In genomic region chr12:113152835-113153814, GRCh38 we compare ENCODE assay signal across 9 cellular contexts. TPM values are rescaled to one million over a fixed set of nuclear protein-coding genes. Genes with fewer than 3 reads are reported as not detected.
DNase-seq lines count a peak whose midpoint lies in the region; ATAC-seq and TF ChIP-seq lines count a peak whose summit lies in the region.
"Had no signal": no experiment of that assay in that cellular context is flagged by ENCODE, and none has a peak within 500 bp of the region (broad histone marks: within the 10 kb centered on the region; RNA-seq: fewer than 3 reads in every experiment).

No MANE protein-coding gene starts in this region.

- H3K27me3 ChIP-seq in kidney epithelial cell (ENCODE audit: control insufficient read depth, insufficient read depth, low read length) = peaks cover 34% of the 10 kb centered on the region

- ATAC-seq in HG02610 (IDR thresholded peaks at IDR 0.05; ENCODE audit: unreplicated experiment) = peak; percentile 41
- ATAC-seq in activated B cell treated with CpG ODN at 0.5 μM for 24 hours (ENCODE audit: low read depth) = peak; percentile 66
- peak; percentile 80 for ATAC-seq in central memory CD8-positive, alpha-beta T cell (replicated peaks; ENCODE audit: extremely low read depth, poor library complexity, severe bottlenecking)
- no peak for ATAC-seq in HG02763 (IDR thresholded peaks at IDR 0.05; ENCODE audit: unreplicated experiment)

- no peak overlapping the region for H3K27ac Mint-ChIP-seq in activated B cell treated with CpG ODN at 0.5 μM for 24 hours
- peak overlapping the region; percentile 58 for H3K27ac Mint-ChIP-seq in central memory CD8-positive, alpha-beta T cell (ENCODE audit: low read depth)

- H3K36me3 ChIP-seq in kidney epithelial cell (ENCODE audit: control insufficient read depth, insufficient read depth, low read length) = peaks cover 2% of the 10 kb centered on the region

- peak overlapping the region; percentile 80 for H3K4me3 Mint-ChIP-seq in activated B cell treated with CpG ODN at 0.5 μM for 24 hours
- H3K4me3 Mint-ChIP-seq in central memory CD8-positive, alpha-beta T cell = peak overlapping the region; percentile 76

- no peaks in the 10 kb centered on the region for H3K9me3 Mint-ChIP-seq in activated B cell treated with CpG ODN at 0.5 μM for 24 hours
- H3K9me3 Mint-ChIP-seq in central memory CD8-positive, alpha-beta T cell = no peaks in the 10 kb centered on the region

- CTCF ChIA-PET in activated B cell treated with CpG ODN at 0.5 μM for 24 hours (lab: Charles Lee) = interaction anchor here (0.8 to 2.7 kb wide), 20 partner anchors 11 to 252 kb away, joined by 3 to 46 read pairs (median 4); partner anchors contain the start of gene RASAL1

- DNase-seq in Daoy (ENCODE audit: low read depth) = peak; percentile 91
- peak; percentile 73 for DNase-seq in NCI-H2171 treated with DMSO at 0.1 percent for 48 hours (lab: John Stamatoyannopoulos, UW)
- DNase-seq in activated B cell treated with CpG ODN at 0.5 μM for 24 hours = peak; percentile 45
- peak; percentile 31 to 41 for DNase-seq in central memory CD8-positive, alpha-beta T cell (ENCODE audit: low spot score in 2 of 2)
- DNase-seq in kidney epithelial cell (ENCODE audit: low read depth) = no peak
- peak; percentile 29 to 46 for DNase-seq in stimulated activated CD4-positive, alpha-beta T cell treated with anti-CD3 and anti-CD28 coated beads, Interleukin-12 subunit alpha, Interleukin-12 subunit beta, amount 100 ng/mL, for 24 hours (ENCODE audit: low read depth in 2 of 2)

- H3K27me3 Mint-ChIP-seq in activated B cell treated with CpG ODN at 0.5 μM for 24 hours = peaks cover 8% of the 10 kb centered on the region
- H3K27me3 Mint-ChIP-seq in central memory CD8-positive, alpha-beta T cell = peaks cover 23% of the 10 kb centered on the region

- TF ChIP-seq CTCF in activated B cell treated with CpG ODN at 0.5 μM for 24 hours (IDR thresholded peaks at IDR 0.05) (no peak), kidney epithelial cell (IDR thresholded peaks at IDR 0.05; ENCODE audit: insufficient read depth, low read length, poor library complexity, severe bottlenecking) (peak; percentile 61)

- POLR2A ChIA-PET in activated B cell treated with CpG ODN at 0.5 μM for 24 hours (lab: Charles Lee) = interaction anchor here (0.8 to 2.7 kb wide), 15 partner anchors 10 to 175 kb away, joined by 3 to 14 read pairs (median 4); partner anchors contain the start of genes DDX54, OAS2, RASAL1 and RITA1

- peak overlapping the region; percentile 26 for H3K4me3 ChIP-seq in kidney epithelial cell (ENCODE audit: low read depth, low read length)

- intact Hi-C loops in activated B cell treated with CpG ODN at 0.5 μM for 24 hours (cut with micrococcal nuclease) = loop anchor here (1.0 to 2.0 kb wide), 4 partner anchors 11 to 105 kb away; no protein-coding TSS in a partner anchor

- H3K4me1 Mint-ChIP-seq in activated B cell treated with CpG ODN at 0.5 μM for 24 hours = peaks cover 24% of the 10 kb centered on the region
- peaks cover 18% of the 10 kb centered on the region for H3K4me1 Mint-ChIP-seq in central memory CD8-positive, alpha-beta T cell

- peaks cover 17% of the 10 kb centered on the region for H3K36me3 Mint-ChIP-seq in activated B cell treated with CpG ODN at 0.5 μM for 24 hours (ENCODE audit: low read depth)
- peaks cover 8% of the 10 kb centered on the region for H3K36me3 Mint-ChIP-seq in central memory CD8-positive, alpha-beta T cell (ENCODE audit: insufficient read depth)

RNA-seq across cellular contexts. Expression of gene CFAP73, which starts 3.6 kb away (rescaled TPM):
- total RNA-seq in Daoy (2014; rRNA removed; shearing (Covaris generic)) = not detected in 2 replicates
- 0.88 and 1.1 TPM in 2 replicates for total RNA-seq in activated B cell treated with CpG ODN at 0.5 μM for 24 hours
- not detected in 2 replicates for total RNA-seq in kidney epithelial cell
- total RNA-seq: glomerular endothelial cell had no signal

RNA-seq across cellular contexts. Expression of gene RASAL1, which starts 17.6 kb away (rescaled TPM):
- 0.06 TPM in 1 of 2 replicates, not detected in the other for total RNA-seq in Daoy (2014; rRNA removed; shearing (Covaris generic))
- total RNA-seq in activated B cell treated with CpG ODN at 0.5 μM for 24 hours (4.9 and 7.1 TPM in 2 replicates), kidney epithelial cell (1.1 and 1.8 TPM in 2 replicates)
- total RNA-seq: glomerular endothelial cell had no signal

RNA-seq across cellular contexts. Expression of gene DDX54, which starts 32.2 kb away (rescaled TPM):
- total RNA-seq in Daoy (2014; rRNA removed; shearing (Covaris generic)) = 60.1 and 78.5 TPM in 2 replicates
- total RNA-seq in activated B cell treated with CpG ODN at 0.5 μM for 24 hours = 115 TPM in 2 replicates
- 73.9 and 77.6 TPM in 2 replicates for total RNA-seq in kidney epithelial cell

RNA-seq across cellular contexts. Expression of gene RITA1, which starts 32.4 kb away (rescaled TPM):
- 26.0 and 31.8 TPM in 2 replicates for total RNA-seq in Daoy (2014; rRNA removed; shearing (Covaris generic))
- 15.5 and 18.2 TPM in 2 replicates for total RNA-seq in activated B cell treated with CpG ODN at 0.5 μM for 24 hours
- total RNA-seq in kidney epithelial cell = 33.6 and 36.0 TPM in 2 replicates
